Comparison of ENCODE assay signal across 19 cellular contexts in the genomic region with DNA sequence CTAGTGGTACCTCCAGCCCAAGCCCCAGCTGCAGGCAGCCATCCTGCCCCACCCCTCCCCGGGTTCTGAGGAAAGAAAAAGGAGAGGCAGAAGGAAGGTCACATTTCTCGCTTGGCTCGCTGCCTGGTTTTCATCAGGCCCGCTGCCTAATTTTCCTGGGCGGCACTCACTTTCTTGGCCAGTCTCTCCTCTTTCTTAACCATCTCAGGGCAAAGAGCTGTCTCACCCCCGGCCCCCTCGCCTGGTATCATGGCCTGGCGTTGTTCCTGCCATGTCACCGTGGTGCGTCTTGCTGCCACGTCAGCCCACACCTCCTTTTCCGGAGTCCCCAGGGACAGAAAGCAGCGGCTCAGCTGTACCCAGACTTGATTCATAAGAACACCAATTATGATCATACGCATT. TPM values are rescaled to one million over a fixed set of nuclear protein-coding genes. Genes with fewer than 3 reads are reported as not detected.
DNase-seq lines count a peak whose midpoint lies in the region; ATAC-seq and TF ChIP-seq lines count a peak whose summit lies in the region.
"Had no signal": no experiment of that assay in that cellular context is flagged by ENCODE, and none has a peak within 500 bp of the region (broad histone marks: within the 10 kb centered on the region; RNA-seq: fewer than 3 reads in every experiment).

No MANE protein-coding gene starts in this region.

- no peaks in the 10 kb centered on the region for H3K9me3 ChIP-seq in left ventricle myocardium inferior (replicated peaks)
- no peaks in the 10 kb centered on the region for H3K9me3 ChIP-seq in stomach
- H3K9me3 ChIP-seq: Peyer's patch, sigmoid colon, SK-N-SH, tibial nerve had no signal

- H3K4me1 ChIP-seq in left ventricle myocardium inferior (peaks cover 45% of the 10 kb centered on the region), stomach (peaks cover 0 to 31% (median 12%) of the 10 kb centered on the region in 4 donors)
- H3K4me1 ChIP-seq: sigmoid colon, tibial nerve had no signal

- peak; percentile 50 for DNase-seq in NCI-H446 treated with DMSO at 0.1 percent for 48 hours (lab: John Stamatoyannopoulos, UW)
- no peak for DNase-seq in epithelial cell of prostate (ENCODE audit: low read depth, low spot score)
- peak; percentile 38 for DNase-seq in left ventricle myocardium inferior
- peak; percentile 57 for DNase-seq in stomach
- no peak for DNase-seq in SKM-1 treated with dmso at 0.1 percent for 144 hours (lab: John Stamatoyannopoulos, UW; ENCODE audit: unreplicated experiment)
- DNase-seq: activated CD4-positive, alpha-beta T cell treated with anti-CD3 and anti-CD28 coated beads for 1 hour; activated naive CD8-positive, alpha-beta T cell treated with anti-CD3 and anti-CD28 coated beads for 36 hours; NCI-H1092; NCI-H2081 treated with DMSO at 0.1 percent for 48 hours; NCI-H774; Peyer's patch; sigmoid colon; SK-N-SH; stimulated activated naive CD4-positive, alpha-beta T cell treated with Interleukin-2 at 50 U/mL for 16 hours; T-helper 9 cell had no signal

- WGBS in stomach, 5 donors = 44 to 68% (median 57%) methylated on average over 13 to 14 of the region's 14 CpGs

- no peak for ATAC-seq in HG02884 (IDR thresholded peaks at IDR 0.05; ENCODE audit: unreplicated experiment)
- ATAC-seq in HG03378 (IDR thresholded peaks at IDR 0.05; ENCODE audit: unreplicated experiment) = no peak

- H3K36me3 ChIP-seq in left ventricle myocardium inferior (no peaks in the 10 kb centered on the region), stomach (no peaks in the 10 kb centered on the region)
- H3K36me3 ChIP-seq: Peyer's patch, sigmoid colon, tibial nerve had no signal

- TF ChIP-seq POLR2A in stomach (IDR thresholded peaks at IDR 0.05) = no peak

- TF ChIP-seq CTCF in left ventricle myocardium inferior (IDR thresholded peaks at IDR 0.05; ENCODE audit: borderline replicate concordance) (no peak), stomach (IDR thresholded peaks at IDR 0.05) (no peak)

- no peak for TF ChIP-seq EP300 in stomach (IDR thresholded peaks at IDR 0.05)

- H3K4me3 ChIP-seq in left ventricle myocardium inferior (peak overlapping the region; percentile 25), stomach (no peak overlapping the region)
- H3K4me3 ChIP-seq: lung, Peyer's patch, sigmoid colon, tibial nerve had no signal

- H3K27me3 ChIP-seq in left ventricle myocardium inferior (ENCODE audit: low read depth) (peaks cover 42% of the 10 kb centered on the region), stomach (peaks cover 0 to 20% (median 3%) of the 10 kb centered on the region in 3 donors)
- H3K27me3 ChIP-seq: Peyer's patch had no signal

- H3K27ac ChIP-seq in epithelial cell of prostate (peak overlapping the region; percentile 33), left ventricle myocardium inferior (replicated peaks) (peak overlapping the region; percentile 90), stomach (no peak overlapping the region)
- H3K27ac ChIP-seq: Peyer's patch, sigmoid colon, tibial nerve had no signal

- intact Hi-C loops in left ventricle myocardium inferior (cut with micrococcal nuclease) (no loop called here), stomach (cut with DNase I; ENCODE audit: low total_unique reads) (no loop called here)

RNA-seq across cellular contexts. Expression of gene CASZ1, which starts 26.6 kb away (rescaled TPM):
- total RNA-seq in left ventricle myocardium inferior (56.3 TPM), stomach (100 to 1,000 TPM in 2 of 5 donors, 10 to 100 TPM in 3; 24.6 to 166 (median 66.5) TPM)
- 10 to 100 TPM in 1 of 3 donors, 1 to 10 TPM in 2; 6.0 to 11.8 (median 6.5) TPM for polyA plus RNA-seq in stomach

Comparison
In these comparisons a context has a peak if more than half of its experiments do, and no peak if none do; other contexts are left out.
1. DNase-seq: peak in NCI-H446 treated with DMSO at 0.1 percent for 48 hours (single experiment), left ventricle myocardium inferior (single experiment) and stomach (single experiment); none in epithelial cell of prostate (single experiment) and SKM-1 treated with dmso at 0.1 percent for 144 hours (single experiment).
2. H3K27ac ChIP-seq: peak in epithelial cell of prostate (single experiment) and left ventricle myocardium inferior (single experiment); none in stomach (0 of 5).